Comparison of ENCODE assay signal across 22 cellular contexts in genomic region chr22:32185821-32186220, GRCh38. TPM values are rescaled to one million over a fixed set of nuclear protein-coding genes. Genes with fewer than 3 reads are reported as not detected.
DNase-seq lines count a peak whose midpoint lies in the region; ATAC-seq and TF ChIP-seq lines count a peak whose summit lies in the region.
"Had no signal": no experiment of that assay in that cellular context is flagged by ENCODE, and none has a peak within 500 bp of the region (broad histone marks: within the 10 kb centered on the region; RNA-seq: fewer than 3 reads in every experiment).

No MANE protein-coding gene starts in this region.

- no peak overlapping the region for H3K27ac ChIP-seq in SK-N-SH (ENCODE audit: low read depth in 2 of 2, low read length in 1 of 2)
- H3K27ac ChIP-seq: GM23248 had no signal

- ATAC-seq in SK-N-SH treated with all-trans-retinoic acid at 6 μM for 48 hours = no peak
- ATAC-seq: GM12878 had no signal

- no peak overlapping the region for H3K9ac ChIP-seq in SK-N-SH
- H3K9ac ChIP-seq: GM23248 had no signal

- H2AFZ ChIP-seq in SK-N-SH (ENCODE audit: low read depth) = no peak overlapping the region
- H2AFZ ChIP-seq: GM23248 had no signal

- no peak for TF ChIP-seq CTCF in SK-N-SH (IDR thresholded peaks at IDR 0.05)
- TF ChIP-seq CTCF in progenitor cell of endocrine pancreas (IDR thresholded peaks at IDR 0.05; ENCODE audit: unreplicated experiment) = no peak

- no peaks in the 10 kb centered on the region for H3K9me2 ChIP-seq in SK-N-SH

- H3K4me2 ChIP-seq in SK-N-SH = no peak overlapping the region

- H3K27ac Mint-ChIP-seq in progenitor cell of endocrine pancreas = peak overlapping the region; percentile 93
- H3K27ac Mint-ChIP-seq: CD4-positive, CD25-positive, alpha-beta regulatory T cell had no signal

- H3K9me3 ChIP-seq in SK-N-SH = no peaks in the 10 kb centered on the region
- H3K9me3 ChIP-seq: BE2C, Caco-2, HAP-1 had no signal

- CTCF ChIA-PET in SK-N-SH (lab: Yijun Ruan, JAX) = interaction anchor here (1.0 kb wide), 1 partner anchor 17 kb away, joined by 6 read pairs; no protein-coding TSS in a partner anchor

- no peaks in the 10 kb centered on the region for H4K20me1 ChIP-seq in SK-N-SH (ENCODE audit: insufficient read depth)

- no peak for TF ChIP-seq RAD21 in SK-N-SH (IDR thresholded peaks at IDR 0.05; ENCODE audit: low read length)

- no peaks in the 10 kb centered on the region for H3F3A ChIP-seq in SK-N-SH (replicated peaks; ENCODE audit: insufficient read depth)

- no peak overlapping the region for H3K4me3 ChIP-seq in SK-N-SH (ENCODE audit: low read depth in 2 of 2, low read length in 1 of 2)
- H3K4me3 ChIP-seq: GM12878, GM23248, HAP-1 had no signal

- no peaks in the 10 kb centered on the region for H3K36me3 Mint-ChIP-seq in progenitor cell of endocrine pancreas (ENCODE audit: insufficient read depth)
- H3K36me3 Mint-ChIP-seq: CD4-positive, CD25-positive, alpha-beta regulatory T cell; CD8-positive, alpha-beta memory T cell had no signal

- POLR2A ChIA-PET in SK-N-SH (lab: Yijun Ruan, JAX) = no interaction called here

- no peaks in the 10 kb centered on the region for H3K9me3 Mint-ChIP-seq in progenitor cell of endocrine pancreas (ENCODE audit: low read depth)
- H3K9me3 Mint-ChIP-seq: CD8-positive, alpha-beta memory T cell had no signal

- TF ChIP-seq EP300 in SK-N-SH (IDR thresholded peaks at IDR 0.05; ENCODE audit: borderline replicate concordance in 1 of 2, low read depth in 1 of 2, low read length in 1 of 2) = no peak

- no peaks in the 10 kb centered on the region for H3K4me1 ChIP-seq in SK-N-SH (ENCODE audit: control insufficient read depth in 1 of 2, insufficient read depth in 2 of 2, low read depth in 1 of 2, low read length in 1 of 2)
- H3K4me1 ChIP-seq: BE2C, Caco-2, HAP-1 had no signal

- peaks cover 5% of the 10 kb centered on the region for H3K4me1 Mint-ChIP-seq in progenitor cell of endocrine pancreas (ENCODE audit: low read depth)
- H3K4me1 Mint-ChIP-seq: CD4-positive, CD25-positive, alpha-beta regulatory T cell; CD8-positive, alpha-beta memory T cell had no signal

- WGBS in SK-N-SH (ENCODE audit: low lambda C conversion rate) = 22% methylated on average over 3 of the region's 3 CpGs

- no peaks in the 10 kb centered on the region for H3K27me3 Mint-ChIP-seq in progenitor cell of endocrine pancreas

- DNase-seq in SK-N-SH (peak; percentile 61), NCI-H146 (lab: John Stamatoyannopoulos, UW) (peak; percentile 52), islet precursor cell (peak; percentile 30), progenitor cell of endocrine pancreas (ENCODE audit: low spot score, unreplicated experiment) (no peak), NCI-H510A (lab: John Stamatoyannopoulos, UW) (no peak), NCI-H2196 (lab: John Stamatoyannopoulos, UW; ENCODE audit: unreplicated experiment) (no peak)
- DNase-seq: ACHN; BE2C; C1 segment of cervical spinal cord; Caco-2; CD4-positive, CD25-positive, alpha-beta regulatory T cell; CD8-positive, alpha-beta memory T cell; DMS153; DND-41; EL; GM23248 had no signal

- no peaks in the 10 kb centered on the region for H3K36me3 ChIP-seq in SK-N-SH (replicated peaks in 1 of 2; ENCODE audit: control insufficient read depth in 1 of 2, insufficient read depth in 2 of 2, low read length in 1 of 2)
- H3K36me3 ChIP-seq: BE2C, HAP-1 had no signal

- no peaks in the 10 kb centered on the region; the same call in 1 of the 2 replicates for H3K27me3 ChIP-seq in SK-N-SH (ENCODE audit: insufficient read depth)

- H3K79me2 ChIP-seq in SK-N-SH (ENCODE audit: insufficient read depth) = no peaks in the 10 kb centered on the region

- no peak overlapping the region for H3K4me3 Mint-ChIP-seq in progenitor cell of endocrine pancreas (ENCODE audit: low read depth)
- H3K4me3 Mint-ChIP-seq: CD4-positive, CD25-positive, alpha-beta regulatory T cell; CD8-positive, alpha-beta memory T cell had no signal

TF ChIP-seq in SK-N-SH, 30 proteins besides CTCF, POLR2A, EP300 and RAD21:
- TF ChIP-seq POLR2AphosphoS5 (IDR thresholded peaks at IDR 0.05; ENCODE audit: low read depth, low read length) (no peak), GATA2 (CRISPR knock-in tag; IDR thresholded peaks at IDR 0.05) (peak; percentile 79), RCOR1 (IDR thresholded peaks at IDR 0.05; ENCODE audit: low read length) (peak; percentile 52; the same call in 1 of the 2 replicates)

TF ChIP-seq in SK-N-SH treated with all-trans-retinoic acid at 6 μM for 48 hours, 23 proteins besides CTCF, POLR2A, EP300 and RAD21:
- TF ChIP-seq TCF4 (CRISPR knock-in tag; IDR thresholded peaks at IDR 0.05; ENCODE audit: borderline replicate concordance) (no peak), CREB5 (CRISPR knock-in tag; IDR thresholded peaks at IDR 0.05; ENCODE audit: low read depth) (no peak), SNAI2 (CRISPR knock-in tag; IDR thresholded peaks at IDR 0.05) (no peak), RARB (CRISPR knock-in tag; IDR thresholded peaks at IDR 0.05) (no peak)

RNA-seq across cellular contexts. Expression of gene RFPL2, which starts 19.1 kb away (rescaled TPM):
- 0.05 and 0.06 TPM in 2 replicates for polyA plus RNA-seq in SK-N-SH (2012; rRNA removed)
- 0.04 TPM in 1 of 2 replicates, not detected in the other for polyA plus RNA-seq in SK-N-SH (2012; cell fraction: cytosol; rRNA removed)
- 0.49 and 1.0 TPM in 2 replicates for polyA plus RNA-seq in SK-N-SH (2012; cell fraction: nucleus; rRNA removed)
- 1.0 TPM in 2 replicates for total RNA-seq in progenitor cell of endocrine pancreas
- total RNA-seq: Caco-2; CD8-positive, alpha-beta memory T cell; GM12878; GM23248; H4; HT-29 had no signal
- polyA plus RNA-seq: GM12878, GM23248 had no signal

RNA-seq across cellular contexts. Expression of gene C22orf42, which starts 26.7 kb away (rescaled TPM):
- polyA plus RNA-seq in SK-N-SH (2012; rRNA removed) = not detected in 2 replicates
- not detected in 2 replicates for polyA plus RNA-seq in SK-N-SH (2012; cell fraction: cytosol; rRNA removed)
- polyA plus RNA-seq in SK-N-SH (2012; cell fraction: nucleus; rRNA removed) = not detected in 2 replicates
- total RNA-seq in progenitor cell of endocrine pancreas = 13.2 and 13.9 TPM in 2 replicates
- total RNA-seq: Caco-2; CD4-positive, CD25-positive, alpha-beta regulatory T cell; CD8-positive, alpha-beta memory T cell; G401; GM12878; GM23248; H4; HT-29 had no signal
- polyA plus RNA-seq: CD4-positive, CD25-positive, alpha-beta regulatory T cell; CD8-positive, alpha-beta memory T cell; GM12878; GM23248 had no signal

Comparison
In these comparisons a context has a peak if more than half of its experiments do, and no peak if none do; other contexts are left out.
1. DNase-seq: peak in SK-N-SH (single experiment), NCI-H146 (single experiment) and islet precursor cell (single experiment); none in progenitor cell of endocrine pancreas (single experiment), NCI-H510A (single experiment) and NCI-H2196 (single experiment).